Comparison of ENCODE assay signal across 15 cellular contexts in genomic region chr1:235861857-235862256, GRCh38.
"Had no signal": no experiment of that assay in that cellular context is flagged by ENCODE, and none has a peak within 500 bp of the region (broad histone marks: within the 10 kb centered on the region; RNA-seq: fewer than 3 reads in every experiment).

No MANE protein-coding gene starts in this region.

- H3K4me3 Mint-ChIP-seq: WTC11 had no signal

- ATAC-seq: naive thymus-derived CD8-positive, alpha-beta T cell; sciatic nerve; WTC11 had no signal

- H3K27me3 Mint-ChIP-seq: naive thymus-derived CD8-positive, alpha-beta T cell had no signal

- H3K36me3 ChIP-seq: cardiac muscle cell, prostate gland, spleen, upper lobe of left lung had no signal

- H3K27ac ChIP-seq: cardiac muscle cell, prostate gland, upper lobe of left lung had no signal

- H3K27me3 ChIP-seq: spleen, upper lobe of left lung had no signal

- H3K9me3 ChIP-seq: prostate gland, spleen, upper lobe of left lung had no signal

- H3K4me1 ChIP-seq: prostate gland had no signal

- DNase-seq: effector CD4-positive, alpha-beta T cell; foreskin melanocyte; head of caudate nucleus; mammary epithelial cell; naive thymus-derived CD8-positive, alpha-beta T cell; occipital lobe; spleen; stimulated activated CD4-positive, alpha-beta T cell treated with anti-CD3 and anti-CD28 coated beads, Interleukin-1b, Interleukin-23, amount 100 ng/mL, for 48 hours; stimulated activated naive CD4-positive, alpha-beta T cell; T-helper 1 cell; upper lobe of left lung had no signal

- H3K9me3 Mint-ChIP-seq: naive thymus-derived CD8-positive, alpha-beta T cell; WTC11 had no signal

- H3K27ac Mint-ChIP-seq: WTC11 had no signal

- H3K4me3 ChIP-seq: cardiac muscle cell, prostate gland, upper lobe of left lung had no signal

- H3K36me3 Mint-ChIP-seq: naive thymus-derived CD8-positive, alpha-beta T cell; WTC11 had no signal
